ENCODE assay signal across 1 cellular context in the genomic region with DNA sequence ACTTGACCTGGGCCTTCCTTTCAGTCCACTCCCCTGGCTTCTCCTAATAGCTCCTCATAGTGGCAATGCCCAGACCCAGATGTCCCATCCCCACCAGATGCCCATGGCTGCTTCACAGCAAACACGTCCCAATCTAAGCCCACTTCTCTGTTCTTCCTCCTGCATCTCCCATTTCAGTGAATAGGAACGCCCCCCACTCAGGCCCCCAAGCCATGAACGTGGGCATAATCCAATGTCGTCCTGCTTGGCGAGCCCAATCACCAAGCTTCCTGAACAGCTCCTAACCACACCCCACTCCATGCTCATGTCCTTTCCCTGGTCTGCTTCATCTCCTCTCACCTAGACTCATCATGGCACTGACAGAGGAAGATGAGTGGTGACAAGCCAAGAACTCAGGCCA.
TF ChIP-seq lines count a peak whose summit lies in the region.

No MANE protein-coding gene starts in this region.

TF ChIP-seq in HepG2, 621 proteins besides CTCF, POLR2A, EP300 and RAD21 (continued from another document):
- TF ChIP-seq, protein P1, sequence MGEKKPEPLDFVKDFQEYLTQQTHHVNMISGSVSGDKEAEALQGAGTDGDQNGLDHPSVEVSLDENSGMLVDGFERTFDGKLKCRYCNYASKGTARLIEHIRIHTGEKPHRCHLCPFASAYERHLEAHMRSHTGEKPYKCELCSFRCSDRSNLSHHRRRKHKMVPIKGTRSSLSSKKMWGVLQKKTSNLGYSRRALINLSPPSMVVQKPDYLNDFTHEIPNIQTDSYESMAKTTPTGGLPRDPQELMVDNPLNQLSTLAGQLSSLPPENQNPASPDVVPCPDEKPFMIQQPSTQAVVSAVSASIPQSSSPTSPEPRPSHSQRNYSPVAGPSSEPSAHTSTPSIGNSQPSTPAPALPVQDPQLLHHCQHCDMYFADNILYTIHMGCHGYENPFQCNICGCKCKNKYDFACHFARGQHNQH (CRISPR knock-in tag; IDR thresholded peaks at IDR 0.05) = no peak
- TF ChIP-seq, protein P2, sequence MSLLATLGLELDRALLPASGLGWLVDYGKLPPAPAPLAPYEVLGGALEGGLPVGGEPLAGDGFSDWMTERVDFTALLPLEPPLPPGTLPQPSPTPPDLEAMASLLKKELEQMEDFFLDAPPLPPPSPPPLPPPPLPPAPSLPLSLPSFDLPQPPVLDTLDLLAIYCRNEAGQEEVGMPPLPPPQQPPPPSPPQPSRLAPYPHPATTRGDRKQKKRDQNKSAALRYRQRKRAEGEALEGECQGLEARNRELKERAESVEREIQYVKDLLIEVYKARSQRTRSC (CRISPR knock-in tag; IDR thresholded peaks at IDR 0.05; ENCODE audit: low read depth) = no peak
- TF ChIP-seq ZNF556 (CRISPR knock-in tag; IDR thresholded peaks at IDR 0.05; ENCODE audit: borderline replicate concordance) = no peak
